ENCODE assay signal across 13 cellular contexts in genomic region chr3:170360916-170361315, GRCh38.
DNase-seq lines count a peak whose midpoint lies in the region; ATAC-seq and TF ChIP-seq lines count a peak whose summit lies in the region.
"Had no signal": no experiment of that assay in that cellular context is flagged by ENCODE, and none has a peak within 500 bp of the region (broad histone marks: within the 10 kb centered on the region; RNA-seq: fewer than 3 reads in every experiment).

No MANE protein-coding gene starts in this region.

- H3K27me3 ChIP-seq in iPS-20b (ENCODE audit: insufficient read depth, low read length): no peaks in the 10 kb centered on the region

- peaks cover 24% of the 10 kb centered on the region for H3K4me1 Mint-ChIP-seq in T-helper 2 cell treated with Interferon-gamma antibody and Interleukin-4, amounts not matched to agents 5 μg/mL and 100 μg/mL, for 36 hours (ENCODE audit: low read depth)
- peaks cover 57% of the 10 kb centered on the region for H3K4me1 Mint-ChIP-seq in stimulated activated memory B cell treated with anti-CD40 and anti-IgM and Interleukin-4, amounts not matched to agents 10 μg/mL and 1 μg/mL and 100 μg/mL, for 72 hours

- no peak for DNase-seq in T-helper 2 cell treated with Interferon-gamma antibody and Interleukin-4, amounts not matched to agents 5 μg/mL and 100 μg/mL, for 36 hours (ENCODE audit: low spot score)
- DNase-seq in T-helper 2 cell (no peak), middle frontal gyrus (ENCODE audit: extremely low spot score, low spot score) (no peak), NCI-H1092 treated with DMSO at 0.1 percent for 48 hours (lab: John Stamatoyannopoulos, UW) (no peak)
- DNase-seq in stimulated activated CD4-positive, alpha-beta T cell treated with anti-CD3 and anti-CD28 coated beads, Interleukin-4, amount 100 ng/mL, for 4 hours: no peak
- DNase-seq: ACHN; activated CD8-positive, alpha-beta memory T cell treated with anti-CD3 and anti-CD28 coated beads, Interleukin-2, amount 50 U/mL, for 48 hours; foreskin melanocyte; naive thymus-derived CD8-positive, alpha-beta T cell; NCI-H345 had no signal

- no peaks in the 10 kb centered on the region for H3K9me3 ChIP-seq in iPS-20b (ENCODE audit: insufficient read depth, low read depth, low read length)

- H3K27me3 Mint-ChIP-seq in T-helper 2 cell treated with Interferon-gamma antibody and Interleukin-4, amounts not matched to agents 5 μg/mL and 100 μg/mL, for 36 hours (ENCODE audit: low read depth): no peaks in the 10 kb centered on the region
- H3K27me3 Mint-ChIP-seq in stimulated activated memory B cell treated with anti-CD40 and anti-IgM and Interleukin-4, amounts not matched to agents 10 μg/mL and 1 μg/mL and 100 μg/mL, for 72 hours: no peaks in the 10 kb centered on the region
- H3K27me3 Mint-ChIP-seq: naive thymus-derived CD8-positive, alpha-beta T cell had no signal

- H3K4me3 Mint-ChIP-seq in T-helper 2 cell treated with Interferon-gamma antibody and Interleukin-4, amounts not matched to agents 5 μg/mL and 100 μg/mL, for 36 hours: peak overlapping the region; percentile 34
- H3K4me3 Mint-ChIP-seq in stimulated activated memory B cell treated with anti-CD40 and anti-IgM and Interleukin-4, amounts not matched to agents 10 μg/mL and 1 μg/mL and 100 μg/mL, for 72 hours: peak overlapping the region; percentile 41

- no peaks in the 10 kb centered on the region for H3K9me3 Mint-ChIP-seq in T-helper 2 cell treated with Interferon-gamma antibody and Interleukin-4, amounts not matched to agents 5 μg/mL and 100 μg/mL, for 36 hours
- no peaks in the 10 kb centered on the region for H3K9me3 Mint-ChIP-seq in stimulated activated memory B cell treated with anti-CD40 and anti-IgM and Interleukin-4, amounts not matched to agents 10 μg/mL and 1 μg/mL and 100 μg/mL, for 72 hours

- H3K36me3 ChIP-seq in iPS-20b (ENCODE audit: insufficient read depth, low read depth, low read length): peaks cover 60% of the 10 kb centered on the region

- H3K4me3 ChIP-seq in WI38 (ENCODE audit: low read depth, low read length) (peak overlapping the region; percentile 11; the same call in 1 of the 2 replicates), iPS-20b (ENCODE audit: low read length) (peak overlapping the region; percentile 97)

- ATAC-seq in stimulated activated memory B cell treated with anti-CD40 and anti-IgM and Interleukin-4, amounts not matched to agents 10 μg/mL and 1 μg/mL and 100 μg/mL, for 72 hours: no peak
- ATAC-seq: naive thymus-derived CD8-positive, alpha-beta T cell had no signal

- H3K27ac ChIP-seq in iPS-20b (ENCODE audit: low read length): peak overlapping the region; percentile 6

- H3K36me3 Mint-ChIP-seq in T-helper 2 cell treated with Interferon-gamma antibody and Interleukin-4, amounts not matched to agents 5 μg/mL and 100 μg/mL, for 36 hours (ENCODE audit: low read depth): peaks cover 46% of the 10 kb centered on the region
- peaks cover 39% of the 10 kb centered on the region for H3K36me3 Mint-ChIP-seq in stimulated activated memory B cell treated with anti-CD40 and anti-IgM and Interleukin-4, amounts not matched to agents 10 μg/mL and 1 μg/mL and 100 μg/mL, for 72 hours

- no peak overlapping the region for H3K27ac Mint-ChIP-seq in T-helper 2 cell treated with Interferon-gamma antibody and Interleukin-4, amounts not matched to agents 5 μg/mL and 100 μg/mL, for 36 hours
- no peak overlapping the region for H3K27ac Mint-ChIP-seq in stimulated activated memory B cell treated with anti-CD40 and anti-IgM and Interleukin-4, amounts not matched to agents 10 μg/mL and 1 μg/mL and 100 μg/mL, for 72 hours

- H3K4me1 ChIP-seq in iPS-20b (ENCODE audit: insufficient read depth, low read length): peaks cover 34% of the 10 kb centered on the region; the same call in 1 of the 2 replicates

- TF ChIP-seq CTCF in WI38 (IDR thresholded peaks at IDR 0.05; ENCODE audit: low read depth, low read length): no peak

- H3K9ac ChIP-seq in iPS-20b (ENCODE audit: low read depth, low read length): peak overlapping the region; percentile 88; the same call in 1 of the 2 replicates
